In genomic region chr3:190345027-190345821, GRCh38 we compare ENCODE assay signal across 1 cellular context.
TF ChIP-seq lines count a peak whose summit lies in the region.

No MANE protein-coding gene starts in this region.

TF ChIP-seq in HepG2, 621 proteins besides CTCF, POLR2A, EP300 and RAD21 (continued from another document and continues in another):
- TF ChIP-seq YY1 (IDR thresholded peaks at IDR 0.05; ENCODE audit: insufficient read depth, insufficient replicate concordance, low read depth, low read length), result no peak
- TF ChIP-seq ETV6 (CRISPR knock-in tag; conservative IDR thresholded peaks at IDR 0.05), result no peak
- TF ChIP-seq PAWR (CRISPR knock-in tag; IDR thresholded peaks at IDR 0.05; ENCODE audit: borderline replicate concordance), result no peak
- no peak for TF ChIP-seq ZFP36 (IDR thresholded peaks at IDR 0.05; ENCODE audit: borderline replicate concordance, low read depth, low read length, partially characterized antibody)
- TF ChIP-seq ZNF776 (CRISPR knock-in tag; IDR thresholded peaks at IDR 0.05), result no peak
- no peak for TF ChIP-seq SIN3B (IDR thresholded peaks at IDR 0.05; ENCODE audit: low read length)
- no peak for TF ChIP-seq MAFF (IDR thresholded peaks at IDR 0.05; ENCODE audit: low read depth, low read length)
- no peak for TF ChIP-seq POLR2G (IDR thresholded peaks at IDR 0.05; ENCODE audit: low read depth, low read length)
- TF ChIP-seq CSRNP1 (CRISPR knock-in tag; IDR thresholded peaks at IDR 0.05), result no peak
- peak; percentile 77 for TF ChIP-seq CEBPB (IDR thresholded peaks at IDR 0.05; ENCODE audit: borderline replicate concordance, low read depth, low read length)
- TF ChIP-seq, protein P1, sequence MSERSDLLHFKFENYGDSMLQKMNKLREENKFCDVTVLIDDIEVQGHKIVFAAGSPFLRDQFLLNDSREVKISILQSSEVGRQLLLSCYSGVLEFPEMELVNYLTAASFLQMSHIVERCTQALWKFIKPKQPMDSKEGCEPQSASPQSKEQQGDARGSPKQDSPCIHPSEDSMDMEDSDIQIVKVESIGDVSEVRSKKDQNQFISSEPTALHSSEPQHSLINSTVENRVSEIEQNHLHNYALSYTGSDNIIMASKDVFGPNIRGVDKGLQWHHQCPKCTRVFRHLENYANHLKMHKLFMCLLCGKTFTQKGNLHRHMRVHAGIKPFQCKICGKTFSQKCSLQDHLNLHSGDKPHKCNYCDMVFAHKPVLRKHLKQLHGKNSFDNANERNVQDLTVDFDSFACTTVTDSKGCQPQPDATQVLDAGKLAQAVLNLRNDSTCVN (CRISPR knock-in tag; IDR thresholded peaks at IDR 0.05; ENCODE audit: borderline replicate concordance), result peak; percentile 83; the same call in 1 of the 2 replicates
- no peak for TF ChIP-seq CAMTA2 (CRISPR knock-in tag; IDR thresholded peaks at IDR 0.05; ENCODE audit: borderline replicate concordance)
- no peak for TF ChIP-seq HMGXB3 (CRISPR knock-in tag; IDR thresholded peaks at IDR 0.05; ENCODE audit: borderline replicate concordance)
- no peak for TF ChIP-seq ZNF672 (CRISPR knock-in tag; IDR thresholded peaks at IDR 0.05)
- TF ChIP-seq, protein P2, sequence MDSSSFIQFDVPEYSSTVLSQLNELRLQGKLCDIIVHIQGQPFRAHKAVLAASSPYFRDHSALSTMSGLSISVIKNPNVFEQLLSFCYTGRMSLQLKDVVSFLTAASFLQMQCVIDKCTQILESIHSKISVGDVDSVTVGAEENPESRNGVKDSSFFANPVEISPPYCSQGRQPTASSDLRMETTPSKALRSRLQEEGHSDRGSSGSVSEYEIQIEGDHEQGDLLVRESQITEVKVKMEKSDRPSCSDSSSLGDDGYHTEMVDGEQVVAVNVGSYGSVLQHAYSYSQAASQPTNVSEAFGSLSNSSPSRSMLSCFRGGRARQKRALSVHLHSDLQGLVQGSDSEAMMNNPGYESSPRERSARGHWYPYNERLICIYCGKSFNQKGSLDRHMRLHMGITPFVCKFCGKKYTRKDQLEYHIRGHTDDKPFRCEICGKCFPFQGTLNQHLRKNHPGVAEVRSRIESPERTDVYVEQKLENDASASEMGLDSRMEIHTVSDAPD (CRISPR knock-in tag; IDR thresholded peaks at IDR 0.05), result peak; percentile 94
- TF ChIP-seq USF2 (IDR thresholded peaks at IDR 0.05; ENCODE audit: low read depth, low read length), result no peak
- no peak for TF ChIP-seq USF2 (CRISPR knock-in tag; IDR thresholded peaks at IDR 0.05; ENCODE audit: borderline replicate concordance)
- no peak for TF ChIP-seq CHD2 (IDR thresholded peaks at IDR 0.05; ENCODE audit: low read depth, low read length)
- TF ChIP-seq ZNF326 (CRISPR knock-in tag; IDR thresholded peaks at IDR 0.05; ENCODE audit: borderline replicate concordance), result no peak
- TF ChIP-seq ZNF20 (CRISPR knock-in tag; IDR thresholded peaks at IDR 0.05), result no peak
- TF ChIP-seq NFRKB (IDR thresholded peaks at IDR 0.05), result no peak
- TF ChIP-seq FOXP4 (CRISPR knock-in tag; IDR thresholded peaks at IDR 0.05), result peak; percentile 80; the same call in 1 of the 2 replicates
- TF ChIP-seq, protein P3, sequence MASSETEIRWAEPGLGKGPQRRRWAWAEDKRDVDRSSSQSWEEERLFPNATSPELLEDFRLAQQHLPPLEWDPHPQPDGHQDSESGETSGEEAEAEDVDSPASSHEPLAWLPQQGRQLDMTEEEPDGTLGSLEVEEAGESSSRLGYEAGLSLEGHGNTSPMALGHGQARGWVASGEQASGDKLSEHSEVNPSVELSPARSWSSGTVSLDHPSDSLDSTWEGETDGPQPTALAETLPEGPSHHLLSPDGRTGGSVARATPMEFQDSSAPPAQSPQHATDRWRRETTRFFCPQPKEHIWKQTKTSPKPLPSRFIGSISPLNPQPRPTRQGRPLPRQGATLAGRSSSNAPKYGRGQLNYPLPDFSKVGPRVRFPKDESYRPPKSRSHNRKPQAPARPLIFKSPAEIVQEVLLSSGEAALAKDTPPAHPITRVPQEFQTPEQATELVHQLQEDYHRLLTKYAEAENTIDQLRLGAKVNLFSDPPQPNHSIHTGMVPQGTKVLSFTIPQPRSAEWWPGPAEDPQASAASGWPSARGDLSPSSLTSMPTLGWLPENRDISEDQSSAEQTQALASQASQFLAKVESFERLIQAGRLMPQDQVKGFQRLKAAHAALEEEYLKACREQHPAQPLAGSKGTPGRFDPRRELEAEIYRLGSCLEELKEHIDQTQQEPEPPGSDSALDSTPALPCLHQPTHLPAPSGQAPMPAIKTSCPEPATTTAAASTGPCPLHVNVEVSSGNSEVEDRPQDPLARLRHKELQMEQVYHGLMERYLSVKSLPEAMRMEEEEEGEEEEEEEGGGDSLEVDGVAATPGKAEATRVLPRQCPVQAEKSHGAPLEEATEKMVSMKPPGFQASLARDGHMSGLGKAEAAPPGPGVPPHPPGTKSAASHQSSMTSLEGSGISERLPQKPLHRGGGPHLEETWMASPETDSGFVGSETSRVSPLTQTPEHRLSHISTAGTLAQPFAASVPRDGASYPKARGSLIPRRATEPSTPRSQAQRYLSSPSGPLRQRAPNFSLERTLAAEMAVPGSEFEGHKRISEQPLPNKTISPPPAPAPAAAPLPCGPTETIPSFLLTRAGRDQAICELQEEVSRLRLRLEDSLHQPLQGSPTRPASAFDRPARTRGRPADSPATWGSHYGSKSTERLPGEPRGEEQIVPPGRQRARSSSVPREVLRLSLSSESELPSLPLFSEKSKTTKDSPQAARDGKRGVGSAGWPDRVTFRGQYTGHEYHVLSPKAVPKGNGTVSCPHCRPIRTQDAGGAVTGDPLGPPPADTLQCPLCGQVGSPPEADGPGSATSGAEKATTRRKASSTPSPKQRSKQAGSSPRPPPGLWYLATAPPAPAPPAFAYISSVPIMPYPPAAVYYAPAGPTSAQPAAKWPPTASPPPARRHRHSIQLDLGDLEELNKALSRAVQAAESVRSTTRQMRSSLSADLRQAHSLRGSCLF (CRISPR knock-in tag; IDR thresholded peaks at IDR 0.05; ENCODE audit: borderline replicate concordance), result no peak
- TF ChIP-seq TFAP4 (IDR thresholded peaks at IDR 0.05; ENCODE audit: borderline replicate concordance, low read depth), result no peak
- no peak for TF ChIP-seq ARNT (IDR thresholded peaks at IDR 0.05)
- TF ChIP-seq ZNF777 (CRISPR knock-in tag; IDR thresholded peaks at IDR 0.05), result no peak
- no peak for TF ChIP-seq ZNF782 (CRISPR knock-in tag; IDR thresholded peaks at IDR 0.05; ENCODE audit: borderline replicate concordance)
- no peak for TF ChIP-seq MIER2 (CRISPR knock-in tag; IDR thresholded peaks at IDR 0.05)
- TF ChIP-seq BHLHE40 (IDR thresholded peaks at IDR 0.05; ENCODE audit: low read length), result no peak
